In genomic region chr15:43522247-43522646, GRCh38 we compare ENCODE assay signal across 19 cellular contexts.
"Had no signal": no experiment of that assay in that cellular context is flagged by ENCODE, and none has a peak within 500 bp of the region (broad histone marks: within the 10 kb centered on the region; RNA-seq: fewer than 3 reads in every experiment).

No MANE protein-coding gene starts in this region.

- H3K27ac ChIP-seq: heart right ventricle, suprapubic skin, tibial artery, upper lobe of right lung, vagina had no signal

- H3K27ac Mint-ChIP-seq: nephron progenitor cell had no signal

- DNase-seq: cortex of kidney; effector memory CD4-positive, alpha-beta T cell; heart right ventricle; hypothalamus; mesendoderm; naive thymus-derived CD4-positive, alpha-beta T cell; nephron progenitor cell; right cardiac atrium; small intestine; stimulated activated CD4-positive, alpha-beta T cell treated with anti-CD3 and anti-CD28 coated beads, Interleukin-12 subunit alpha, Interleukin-12 subunit beta, amount 100 ng/mL, for 4 hours; stimulated activated naive CD4-positive, alpha-beta T cell treated with Interleukin-2 at 50 U/mL for 16 hours; tibial artery; upper lobe of right lung had no signal

- FAIRE-seq: endometrium, frontal cortex, islet of Langerhans, small intestine had no signal

- H3K4me3 ChIP-seq: heart right ventricle, suprapubic skin, tibial artery, upper lobe of right lung, vagina had no signal

- H3K9me3 ChIP-seq: heart right ventricle, suprapubic skin, upper lobe of right lung, vagina had no signal

- ATAC-seq: esophagus mucosa; heart right ventricle; naive thymus-derived CD4-positive, alpha-beta T cell; right cardiac atrium; upper lobe of right lung had no signal

- H3K4me3 Mint-ChIP-seq: naive thymus-derived CD4-positive, alpha-beta T cell; nephron progenitor cell had no signal

- H3K27me3 ChIP-seq: suprapubic skin, tibial artery, upper lobe of right lung, vagina had no signal

- H3K36me3 ChIP-seq: upper lobe of right lung had no signal
